In the genomic region with DNA sequence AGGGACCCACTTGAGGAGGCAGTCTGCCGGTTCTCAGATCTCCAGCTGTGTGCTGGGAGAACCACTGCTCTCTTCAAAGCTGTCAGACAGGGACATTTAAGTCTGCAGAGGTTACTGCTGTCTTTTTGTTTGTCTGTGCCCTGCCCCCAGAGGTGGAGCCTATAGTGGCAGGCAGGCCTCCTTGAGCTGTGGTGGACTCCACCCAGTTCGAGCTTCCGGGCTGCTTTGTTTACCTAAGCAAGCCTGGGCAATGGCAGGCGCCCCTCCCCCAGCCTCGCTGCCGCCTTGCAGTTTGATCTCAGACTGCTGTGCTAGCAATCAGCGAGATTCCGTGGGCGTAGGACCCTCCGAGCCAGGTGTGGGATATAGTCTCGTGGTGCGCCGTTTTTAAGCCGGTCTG, we compare ENCODE assay signal across 2 cellular contexts.
TF ChIP-seq lines count a peak whose summit lies in the region.

No MANE protein-coding gene starts in this region.

TF ChIP-seq in WTC11, 78 proteins besides CTCF, POLR2A, EP300 and RAD21:
- TF ChIP-seq ZNF281 (CRISPR knock-in tag; IDR thresholded peaks at IDR 0.05) = 0 out of 2 replicates have a peak, but pooled peaks have one; percentile 56
- TF ChIP-seq FOXK1 (CRISPR knock-in tag; IDR thresholded peaks at IDR 0.05) = 0 out of 2 replicates have a peak, but pooled peaks have one; percentile 69

TF ChIP-seq in HepG2, 621 proteins besides CTCF, POLR2A, EP300 and RAD21:
- TF ChIP-seq ZNF281 (CRISPR knock-in tag; IDR thresholded peaks at IDR 0.05; ENCODE audit: borderline replicate concordance) (peak; percentile 77), FOXA1 (IDR thresholded peaks at IDR 0.05) (peak; percentile 33; the same call in 1 of the 2 replicates), FOXA1 (CRISPR knock-in tag; IDR thresholded peaks at IDR 0.05) (peak; percentile 72), ETV5 (CRISPR knock-in tag; IDR thresholded peaks at IDR 0.05; ENCODE audit: borderline replicate concordance) (peak; percentile 47; the same call in 1 of the 2 replicates), GABPB1 (CRISPR knock-in tag; IDR thresholded peaks at IDR 0.05) (peak; percentile 56), FOXA3 (CRISPR knock-in tag; IDR thresholded peaks at IDR 0.05) (peak; percentile 35), SALL1 (CRISPR knock-in tag; IDR thresholded peaks at IDR 0.05) (0 out of 2 replicates have a peak, but pooled peaks have one; percentile 21)
- TF ChIP-seq, protein P1, sequence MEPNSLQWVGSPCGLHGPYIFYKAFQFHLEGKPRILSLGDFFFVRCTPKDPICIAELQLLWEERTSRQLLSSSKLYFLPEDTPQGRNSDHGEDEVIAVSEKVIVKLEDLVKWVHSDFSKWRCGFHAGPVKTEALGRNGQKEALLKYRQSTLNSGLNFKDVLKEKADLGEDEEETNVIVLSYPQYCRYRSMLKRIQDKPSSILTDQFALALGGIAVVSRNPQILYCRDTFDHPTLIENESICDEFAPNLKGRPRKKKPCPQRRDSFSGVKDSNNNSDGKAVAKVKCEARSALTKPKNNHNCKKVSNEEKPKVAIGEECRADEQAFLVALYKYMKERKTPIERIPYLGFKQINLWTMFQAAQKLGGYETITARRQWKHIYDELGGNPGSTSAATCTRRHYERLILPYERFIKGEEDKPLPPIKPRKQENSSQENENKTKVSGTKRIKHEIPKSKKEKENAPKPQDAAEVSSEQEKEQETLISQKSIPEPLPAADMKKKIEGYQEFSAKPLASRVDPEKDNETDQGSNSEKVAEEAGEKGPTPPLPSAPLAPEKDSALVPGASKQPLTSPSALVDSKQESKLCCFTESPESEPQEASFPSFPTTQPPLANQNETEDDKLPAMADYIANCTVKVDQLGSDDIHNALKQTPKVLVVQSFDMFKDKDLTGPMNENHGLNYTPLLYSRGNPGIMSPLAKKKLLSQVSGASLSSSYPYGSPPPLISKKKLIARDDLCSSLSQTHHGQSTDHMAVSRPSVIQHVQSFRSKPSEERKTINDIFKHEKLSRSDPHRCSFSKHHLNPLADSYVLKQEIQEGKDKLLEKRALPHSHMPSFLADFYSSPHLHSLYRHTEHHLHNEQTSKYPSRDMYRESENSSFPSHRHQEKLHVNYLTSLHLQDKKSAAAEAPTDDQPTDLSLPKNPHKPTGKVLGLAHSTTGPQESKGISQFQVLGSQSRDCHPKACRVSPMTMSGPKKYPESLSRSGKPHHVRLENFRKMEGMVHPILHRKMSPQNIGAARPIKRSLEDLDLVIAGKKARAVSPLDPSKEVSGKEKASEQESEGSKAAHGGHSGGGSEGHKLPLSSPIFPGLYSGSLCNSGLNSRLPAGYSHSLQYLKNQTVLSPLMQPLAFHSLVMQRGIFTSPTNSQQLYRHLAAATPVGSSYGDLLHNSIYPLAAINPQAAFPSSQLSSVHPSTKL (CRISPR knock-in tag; IDR thresholded peaks at IDR 0.05) = peak; percentile 49; the same call in 1 of the 2 replicates
